Comparison of ENCODE assay signal across 21 cellular contexts in the genomic region with DNA sequence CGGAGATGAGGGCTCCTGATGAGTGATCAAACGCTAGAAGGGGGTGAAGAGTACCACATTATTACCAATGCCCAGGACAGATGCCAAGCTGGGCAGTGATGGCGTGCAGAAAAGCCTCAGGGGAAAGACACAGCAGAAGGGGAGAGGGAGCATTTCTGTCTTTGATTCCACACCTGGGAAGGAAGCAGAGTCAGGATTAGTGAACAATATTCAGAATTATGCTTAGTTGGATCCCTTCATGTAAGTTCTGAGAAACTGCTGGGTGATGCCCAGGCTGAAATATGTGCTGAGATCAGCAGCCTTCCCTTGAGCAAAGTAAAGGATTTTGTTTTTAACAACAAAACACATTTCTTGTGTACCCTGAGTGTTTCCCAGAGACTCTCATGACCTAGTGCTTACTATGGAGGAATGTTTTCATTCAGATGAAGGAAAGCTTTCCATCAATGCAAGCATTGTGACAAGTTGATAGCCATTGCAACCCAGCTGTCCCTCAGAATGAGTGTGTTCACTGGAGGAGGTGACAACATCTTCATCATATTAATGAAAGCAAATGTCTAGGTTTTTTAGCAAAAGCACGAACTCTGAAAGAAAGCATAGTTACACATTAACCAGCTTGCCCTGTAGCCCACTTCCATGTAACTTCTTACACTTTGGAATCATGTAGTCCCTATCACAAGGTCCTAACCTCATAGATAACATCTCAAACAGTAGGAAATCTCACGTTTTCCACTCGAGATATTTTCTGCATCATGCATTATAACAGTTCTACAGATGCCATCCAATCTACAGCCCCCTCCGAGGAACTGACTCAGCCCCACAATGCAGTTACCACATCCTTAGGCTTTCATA. TPM values are rescaled to one million over a fixed set of nuclear protein-coding genes. Genes with fewer than 3 reads are reported as not detected.
A peak's percentile ranks its signal among the peaks of the same experiment; 100 is the strongest.
DNase-seq lines count a peak whose midpoint lies in the region; ATAC-seq, FAIRE-seq and TF ChIP-seq lines count a peak whose summit lies in the region.
"Had no signal": no experiment of that assay in that cellular context is flagged by ENCODE, and none has a peak within 500 bp of the region (broad histone marks: within the 10 kb centered on the region; RNA-seq: fewer than 3 reads in every experiment).

No MANE protein-coding gene starts in this region.

- ATAC-seq in A549 (peak; percentile 73 to 83), psoas muscle (no peak), HG03097 (IDR thresholded peaks at IDR 0.05; ENCODE audit: low FRiP score, unreplicated experiment) (no peak)
- ATAC-seq: activated CD8-positive, alpha-beta T cell treated with anti-CD3 and anti-CD28 coated beads for 36 hours; gastrocnemius medialis had no signal

- no peaks in the 10 kb centered on the region for H3K79me2 ChIP-seq in hepatocyte

- H3K4me2 ChIP-seq in A549: peak overlapping the region; percentile 62
- H3K4me2 ChIP-seq in hepatocyte: peak overlapping the region; percentile 56
- H3K4me2 ChIP-seq: neural progenitor cell had no signal

- H3K9ac ChIP-seq in adipocyte (ENCODE audit: low read length): no peak overlapping the region
- H3K9ac ChIP-seq: neural progenitor cell had no signal

- H3K4me1 ChIP-seq in A549 (peaks cover 57% of the 10 kb centered on the region), adipocyte (ENCODE audit: control insufficient read depth, insufficient read depth, low read length) (peaks cover 49% of the 10 kb centered on the region), hepatocyte (ENCODE audit: insufficient read depth) (peaks cover 15% of the 10 kb centered on the region), psoas muscle (peaks cover 32% of the 10 kb centered on the region), tibial artery (peaks cover 0 to 41% (median 33%) of the 10 kb centered on the region in 4 donors)
- H3K4me1 ChIP-seq: neural progenitor cell, uterus had no signal

- no peaks in the 10 kb centered on the region for H4K20me1 ChIP-seq in hepatocyte (ENCODE audit: insufficient read depth, poor library complexity, severe bottlenecking)

- H3K9me2 ChIP-seq in hepatocyte (replicated peaks; ENCODE audit: insufficient read depth): no peaks in the 10 kb centered on the region

- TF ChIP-seq RAD21 in A549 (conservative IDR thresholded peaks at IDR 0.05 in 1 of 2, IDR thresholded peaks at IDR 0.05 in 1 of 2): no peak

- H3K27ac ChIP-seq in A549 (peak overlapping the region; percentile 89 to 91), hepatocyte (peak overlapping the region; percentile 71), psoas muscle (no peak overlapping the region), tibial artery (no peak overlapping the region)
- H3K27ac ChIP-seq: gastrocnemius medialis, neural progenitor cell, uterus had no signal

- WGBS in A549 (ENCODE audit: missing lambda C conversion rate): 38% methylated on average over 7 of the region's 7 CpGs
- 70% methylated on average over 7 of the region's 7 CpGs for WGBS in hepatocyte (ENCODE audit: low lambda C conversion rate, missing lambda C conversion rate)
- 74 to 83% (median 77%) methylated on average over 7 of the region's 7 CpGs for WGBS in psoas muscle, 3 donors

- H3K9me3 ChIP-seq in A549 (peaks cover 9% of the 10 kb centered on the region; the same call in 2 of the 3 replicates), adipocyte (ENCODE audit: control insufficient read depth, low read length) (no peaks in the 10 kb centered on the region), hepatocyte (ENCODE audit: low read depth) (no peaks in the 10 kb centered on the region), psoas muscle (no peaks in the 10 kb centered on the region), tibial artery (no peaks in the 10 kb centered on the region)
- H3K9me3 ChIP-seq: gastrocnemius medialis, uterus had no signal

- TF ChIP-seq CTCF in A549 (IDR thresholded peaks at IDR 0.05): no peak
- no peak for TF ChIP-seq CTCF in hepatocyte (IDR thresholded peaks at IDR 0.05; ENCODE audit: poor library complexity)
- no peak for TF ChIP-seq CTCF in psoas muscle (IDR thresholded peaks at IDR 0.05)
- no peak for TF ChIP-seq CTCF in tibial artery (IDR thresholded peaks at IDR 0.05)

- intact Hi-C loops in psoas muscle (cut with DNase I): no loop called here
- intact Hi-C loops in tibial artery (cut with DNase I; ENCODE audit: low total_unique reads): loop anchor here (5.0 to 10.0 kb wide), 2 partner anchors 87 to 135 kb away; no protein-coding TSS in a partner anchor

- CTCF ChIA-PET in A549 (lab: Yijun Ruan, JAX): interaction anchor here (1.2 to 3.4 kb wide), 4 partner anchors 10 to 345 kb away, joined by 3 to 18 read pairs (median 3); no protein-coding TSS in a partner anchor

- DNase-seq in A549 (ENCODE audit: low read depth in 1 of 2, low spot score in 1 of 2) (peak in 1 of 2 experiments; percentile 62), HT1080 (ENCODE audit: low read depth) (peak; percentile 73), adipocyte (ENCODE audit: low read depth) (no peak), hepatocyte (ENCODE audit: low spot score) (no peak), psoas muscle (no peak), tibial artery (no peak)
- DNase-seq in stimulated activated naive CD4-positive, alpha-beta T cell treated with Interleukin-2 at 50 U/mL for 16 hours (lab: John Stamatoyannopoulos, UW): no peak
- DNase-seq: activated CD4-positive, CD25-positive, alpha-beta regulatory T cell; activated CD8-positive, alpha-beta T cell treated with anti-CD3 and anti-CD28 coated beads for 36 hours; activated naive CD4-positive, alpha-beta T cell treated with Interleukin-2 at 50 U/mL for 16 hours; activated T-cell treated with anti-CD3 and anti-CD28 coated beads, Interleukin-2, amount 50 U/mL, for 1 hour; gastrocnemius medialis; left cardiac atrium; NCI-H1436 treated with DMSO at 0.1 percent for 48 hours; NCI-H2171; OCI-M1; uterus had no signal

- H3K36me3 ChIP-seq in adipocyte (ENCODE audit: control insufficient read depth, insufficient read depth, low read length, severe bottlenecking): no peaks in the 10 kb centered on the region
- H3K36me3 ChIP-seq in hepatocyte (replicated peaks; ENCODE audit: insufficient read depth, low read depth): no peaks in the 10 kb centered on the region
- no peaks in the 10 kb centered on the region for H3K36me3 ChIP-seq in psoas muscle (ENCODE audit: insufficient read depth in 1 of 2, low read depth in 1 of 2)
- no peaks in the 10 kb centered on the region for H3K36me3 ChIP-seq in tibial artery
- H3K36me3 ChIP-seq: gastrocnemius medialis, neural progenitor cell, uterus had no signal

- H2AFZ ChIP-seq in hepatocyte: no peak overlapping the region
- H2AFZ ChIP-seq: neural progenitor cell had no signal

- FAIRE-seq in A549 (lab: Jason Lieb, UNC): no peak
- FAIRE-seq: A204.1, astrocyte had no signal

- TF ChIP-seq EP300 in A549 (IDR thresholded peaks at IDR 0.05): no peak; a peak in 1 of 5 replicates

- POLR2A ChIA-PET in A549 (lab: Yijun Ruan, JAX): no interaction called here

- H3K27me3 ChIP-seq in adipocyte (replicated peaks; ENCODE audit: control insufficient read depth, insufficient read depth, low read length) (no peaks in the 10 kb centered on the region), hepatocyte (no peaks in the 10 kb centered on the region), psoas muscle (ENCODE audit: insufficient read depth in 3 of 3, low read length in 2 of 3) (no peaks in the 10 kb centered on the region), tibial artery (no peaks in the 10 kb centered on the region)
- H3K27me3 ChIP-seq: gastrocnemius medialis, neural progenitor cell, uterus had no signal

- TF ChIP-seq POLR2A in A549 (IDR thresholded peaks at IDR 0.05; ENCODE audit: low read length): no peak

- no peak overlapping the region for H3K4me3 ChIP-seq in A549
- peak overlapping the region; percentile 4 for H3K4me3 ChIP-seq in adipocyte (ENCODE audit: low read length)
- no peak overlapping the region for H3K4me3 ChIP-seq in hepatocyte
- H3K4me3 ChIP-seq in psoas muscle: no peak overlapping the region
- no peak overlapping the region for H3K4me3 ChIP-seq in tibial artery
- H3K4me3 ChIP-seq: gastrocnemius medialis, neural progenitor cell, uterus had no signal

TF ChIP-seq in A549, 52 proteins besides CTCF, POLR2A, EP300 and RAD21 (continues in another document):
- no peak for TF ChIP-seq ESRRA (IDR thresholded peaks at IDR 0.05; ENCODE audit: borderline replicate concordance, low read length)
- TF ChIP-seq BHLHE40 (IDR thresholded peaks at IDR 0.05; ENCODE audit: low read depth, low read length): 0 out of 2 replicates have a peak, but pooled peaks have one; percentile 17
- 0 out of 2 replicates have a peak, but pooled peaks have one; percentile 31 for TF ChIP-seq GATA3 (IDR thresholded peaks at IDR 0.05; ENCODE audit: borderline replicate concordance)
- TF ChIP-seq HOXB13 (CRISPR knock-in tag; IDR thresholded peaks at IDR 0.05; ENCODE audit: low read depth): no peak
- TF ChIP-seq FOSL2 (IDR thresholded peaks at IDR 0.05): no peak
- peak; percentile 60 for TF ChIP-seq FOSL2 (CRISPR knock-in tag; IDR thresholded peaks at IDR 0.05)
- 0 out of 2 replicates have a peak, but pooled peaks have one; percentile 26 for TF ChIP-seq HOXB5 (CRISPR knock-in tag; IDR thresholded peaks at IDR 0.05)
- TF ChIP-seq, protein P1, sequence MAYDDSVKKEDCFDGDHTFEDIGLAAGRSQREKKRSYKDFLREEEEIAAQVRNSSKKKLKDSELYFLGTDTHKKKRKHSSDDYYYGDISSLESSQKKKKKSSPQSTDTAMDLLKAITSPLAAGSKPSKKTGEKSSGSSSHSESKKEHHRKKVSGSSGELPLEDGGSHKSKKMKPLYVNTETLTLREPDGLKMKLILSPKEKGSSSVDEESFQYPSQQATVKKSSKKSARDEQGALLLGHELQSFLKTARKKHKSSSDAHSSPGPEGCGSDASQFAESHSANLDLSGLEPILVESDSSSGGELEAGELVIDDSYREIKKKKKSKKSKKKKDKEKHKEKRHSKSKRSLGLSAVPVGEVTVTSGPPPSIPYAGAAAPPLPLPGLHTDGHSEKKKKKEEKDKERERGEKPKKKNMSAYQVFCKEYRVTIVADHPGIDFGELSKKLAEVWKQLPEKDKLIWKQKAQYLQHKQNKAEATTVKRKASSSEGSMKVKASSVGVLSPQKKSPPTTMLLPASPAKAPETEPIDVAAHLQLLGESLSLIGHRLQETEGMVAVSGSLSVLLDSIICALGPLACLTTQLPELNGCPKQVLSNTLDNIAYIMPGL (CRISPR knock-in tag; IDR thresholded peaks at IDR 0.05; ENCODE audit: borderline replicate concordance): no peak

RNA-seq across cellular contexts. Expression of a gene that starts 23.8 kb away (rescaled TPM):
- polyA plus RNA-seq in A549 (2011; rRNA removed) (1,148 and 1,445 TPM in 2 replicates), A549 (2017; fragmentation: RNase III; extraction: RNeasy Plus Mini Kit Qiagen cat#74134 plus additional on column Dnase treatment) (642 to 1,056 TPM (median 970 TPM) in 3 replicates), hepatocyte (67.8 and 106 TPM in 2 replicates), psoas muscle (1,000 to 10,000 TPM in 2 of 3 donors, 100 to 1,000 TPM in 1; 212 to 1,974 (median 1,595) TPM)
- 341 and 343 TPM in 2 replicates for polyA plus RNA-seq in A549 (2012; cell fraction: cytosol; rRNA removed)
- polyA plus RNA-seq in A549 (2012; cell fraction: nucleus; rRNA removed): 297 and 392 TPM in 2 replicates
- 365 and 496 TPM in 2 replicates for polyA minus RNA-seq in A549 (2011; rRNA and poly(A)+ RNA removed)
- 3.1 and 3.9 TPM in 2 replicates for total RNA-seq in HT1080 (2014; rRNA removed; shearing (Covaris generic))
- polyA plus RNA-seq in HT1080 (2015; cell fraction: cytosol; rRNA removed): 1.0 and 1.7 TPM in 2 replicates
- 0.96 and 1.7 TPM in 2 replicates for polyA plus RNA-seq in HT1080 (2015; cell fraction: nucleus; rRNA removed)
- total RNA-seq in hepatocyte (175 and 179 TPM in 2 replicates), psoas muscle (100 to 1,000 TPM in 1 of 4 donors, 10 to 100 TPM in 3; 36.5 to 568 (median 80.5) TPM)

Comparison
In these comparisons a context has a peak if more than half of its experiments do, and no peak if none do; other contexts are left out.
1. ATAC-seq: peak in A549 (2 of 2); none in psoas muscle (0 of 4) and HG03097 (single experiment).
2. H3K27ac ChIP-seq: peak in A549 (2 of 2) and hepatocyte (single experiment); none in psoas muscle (single experiment) and tibial artery (0 of 2).